26 cellular contexts compared by ENCODE assay signal in the genomic region with DNA sequence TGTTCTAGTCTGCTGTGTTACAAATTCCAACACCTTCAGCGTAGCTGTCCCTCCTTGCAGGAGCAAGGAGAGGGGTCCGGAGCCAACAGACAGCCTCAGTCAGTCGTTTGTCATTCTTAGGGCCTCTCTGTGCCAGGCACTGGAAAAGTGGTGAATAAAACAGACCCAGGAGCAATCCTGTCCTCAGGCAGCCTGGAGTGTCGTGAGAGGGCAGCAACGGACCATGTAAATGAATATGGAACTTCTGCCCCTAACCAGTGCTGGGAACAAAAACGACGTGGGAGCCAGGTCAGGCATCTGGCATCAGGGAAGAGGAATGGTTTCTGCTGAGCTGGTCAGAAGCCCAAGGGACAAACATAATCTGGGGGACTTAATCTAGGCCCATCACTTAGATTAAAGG.
"Had no signal": no experiment of that assay in that cellular context is flagged by ENCODE, and none has a peak within 500 bp of the region (broad histone marks: within the 10 kb centered on the region; RNA-seq: fewer than 3 reads in every experiment).

No MANE protein-coding gene starts in this region.

- H3K27ac ChIP-seq: colonic mucosa, esophagus muscularis mucosa, foreskin keratinocyte, gastroesophageal sphincter, heart left ventricle, hepatocyte, parathyroid adenoma, stomach, thyroid gland, vagina had no signal

- H3K4me2 ChIP-seq: hepatocyte, smooth muscle cell had no signal

- ATAC-seq: foreskin keratinocyte, gastroesophageal sphincter, heart left ventricle, left lobe of liver, natural killer cell, sciatic nerve had no signal

- H3K4me3 ChIP-seq: colonic mucosa, esophagus muscularis mucosa, gastroesophageal sphincter, heart left ventricle, hepatocyte, smooth muscle cell, stomach, thyroid gland, vagina had no signal

- H3K9me3 Mint-ChIP-seq: natural killer cell had no signal

- H3K4me3 Mint-ChIP-seq: natural killer cell had no signal

- H3K36me3 ChIP-seq: colonic mucosa, esophagus muscularis mucosa, gastroesophageal sphincter, heart left ventricle, stomach, thyroid gland, vagina had no signal

- H3K36me3 Mint-ChIP-seq: natural killer cell had no signal

- H3K27ac Mint-ChIP-seq: natural killer cell, progenitor cell of endocrine pancreas had no signal

- H3K27me3 ChIP-seq: colonic mucosa, foreskin keratinocyte, hepatocyte, thyroid gland, vagina had no signal

- H3K4me1 ChIP-seq: colonic mucosa, esophagus muscularis mucosa, foreskin keratinocyte, gastroesophageal sphincter, heart left ventricle, parathyroid adenoma, stomach, thyroid gland, vagina had no signal

- H3K9ac ChIP-seq: parathyroid adenoma had no signal

- DNase-seq: colonic mucosa; dermis blood vessel endothelial cell; effector memory CD4-positive, alpha-beta T cell; foreskin keratinocyte; heart left ventricle; kidney; mesenchymal stem cell; midbrain; natural killer cell; stimulated activated CD4-positive, alpha-beta T cell treated with anti-CD3 and anti-CD28 coated beads, Interleukin-12 subunit alpha, Interleukin-12 subunit beta, amount 100 ng/mL, for 4 hours; stimulated activated CD4-positive, alpha-beta T cell treated with anti-CD3 and anti-CD28 coated beads, Interleukin-1b, Interleukin-23, amount 100 ng/mL, for 48 hours; stimulated activated CD4-positive, alpha-beta T cell treated with anti-CD3 and anti-CD28 coated beads, Interleukin-4, amount 100 ng/mL, for 1 hour; stimulated activated CD8-positive, alpha-beta memory T cell treated with anti-CD3 and anti-CD28 coated beads, Interleukin-4, amount 100 ng/mL, for 48 hours; stimulated activated naive CD4-positive, alpha-beta T cell; trophoblast cell had no signal

- H2AFZ ChIP-seq: hepatocyte, parathyroid adenoma had no signal

- H3K9me3 ChIP-seq: colonic mucosa, esophagus muscularis mucosa, gastroesophageal sphincter, heart left ventricle, stomach, thyroid gland, vagina had no signal

- H3K4me1 Mint-ChIP-seq: natural killer cell had no signal
